Comparison of ENCODE assay signal across 15 cellular contexts in the genomic region with DNA sequence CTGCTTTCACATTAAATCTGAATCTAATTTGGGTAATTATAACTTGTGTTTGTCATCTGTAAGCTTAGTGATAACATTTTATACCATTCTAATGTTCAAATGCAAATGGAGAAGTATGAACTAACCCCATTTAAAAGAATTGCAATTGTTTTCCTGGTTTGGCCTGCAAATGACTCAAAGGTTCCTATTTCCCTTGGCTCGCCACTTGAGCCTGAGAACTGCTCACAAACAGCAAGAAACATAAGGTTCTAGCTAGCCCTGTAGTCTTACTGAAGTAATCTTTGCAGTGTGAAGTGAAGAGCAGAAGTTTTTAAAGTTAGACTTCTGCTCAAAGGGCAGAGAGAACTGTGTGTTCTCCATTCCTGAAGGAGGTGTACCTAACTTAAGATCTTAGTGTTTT.
"Had no signal": no experiment of that assay in that cellular context is flagged by ENCODE, and none has a peak within 500 bp of the region (broad histone marks: within the 10 kb centered on the region; RNA-seq: fewer than 3 reads in every experiment).

No MANE protein-coding gene starts in this region.

- H3K27ac ChIP-seq: body of pancreas, esophagus muscularis mucosa, heart right ventricle had no signal

- H3K4me3 ChIP-seq: body of pancreas, esophagus muscularis mucosa, heart right ventricle had no signal

- H3K9me3 ChIP-seq: body of pancreas, esophagus muscularis mucosa, heart right ventricle, SK-N-SH had no signal

- H3K4me1 Mint-ChIP-seq: activated CD4-positive, alpha-beta T cell treated with anti-CD3 and anti-CD28 coated beads, Interleukin-2, amount 10 ng/mL, durations not matched to agents 24 days and 14 days had no signal

- H3K4me1 ChIP-seq: body of pancreas, esophagus muscularis mucosa, heart right ventricle had no signal

- H3K27me3 ChIP-seq: body of pancreas, esophagus muscularis mucosa, heart right ventricle had no signal

- ATAC-seq: body of pancreas, heart right ventricle, left ventricle myocardium superior, WTC11 had no signal

- H3K4me2 ChIP-seq: SK-N-SH had no signal

- H3K27me3 Mint-ChIP-seq: activated CD4-positive, alpha-beta T cell treated with anti-CD3 and anti-CD28 coated beads, Interleukin-2, amount 10 ng/mL, durations not matched to agents 24 days and 14 days had no signal

- H3K27ac Mint-ChIP-seq: activated CD4-positive, alpha-beta T cell treated with anti-CD3 and anti-CD28 coated beads, Interleukin-2, amount 10 ng/mL, durations not matched to agents 24 days and 14 days; WTC11 had no signal

- FAIRE-seq: endometrium, frontal cortex, keratinocyte had no signal

- DNase-seq: activated CD4-positive, alpha-beta T cell treated with anti-CD3 and anti-CD28 coated beads, Interleukin-2, amount 10 ng/mL, durations not matched to agents 24 days and 14 days; activated gamma-delta T cell treated with Interleukin-2 at 50 U/mL for 16 hours; body of pancreas; heart right ventricle; left ventricle myocardium superior; SK-N-SH; stimulated activated CD4-positive, alpha-beta T cell treated with anti-CD3 and anti-CD28 coated beads, Interleukin-15, amount 100 ng/mL, for 24 hours; stimulated activated CD4-positive, alpha-beta T cell treated with anti-CD3 and anti-CD28 coated beads, Interleukin-4, amount 100 ng/mL, for 4 hours; T-helper 1 cell; trophoblast cell had no signal

- H3K9ac ChIP-seq: SK-N-SH had no signal

- H3K4me3 Mint-ChIP-seq: activated CD4-positive, alpha-beta T cell treated with anti-CD3 and anti-CD28 coated beads, Interleukin-2, amount 10 ng/mL, durations not matched to agents 24 days and 14 days; WTC11 had no signal
